Comparison of ENCODE assay signal across 13 cellular contexts in genomic region chr10:44972874-44973306, GRCh38. TPM values are rescaled to one million over a fixed set of nuclear protein-coding genes. Genes with fewer than 3 reads are reported as not detected.
DNase-seq lines count a peak whose midpoint lies in the region; ATAC-seq and TF ChIP-seq lines count a peak whose summit lies in the region.
"Had no signal": no experiment of that assay in that cellular context is flagged by ENCODE, and none has a peak within 500 bp of the region (broad histone marks: within the 10 kb centered on the region; RNA-seq: fewer than 3 reads in every experiment).

No MANE protein-coding gene starts in this region.

- 88% methylated on average over 2 of the region's 6 CpGs for WGBS in esophagus muscularis mucosa
- WGBS in neuronal stem cell (ENCODE audit: extremely low coverage in 2 of 2, insufficient read length in 2 of 2, insufficient replicate concordance in 1 of 2), 2 donors: no CpG with 5 or more reads among the region's 6 CpGs

- peak overlapping the region; percentile 46 for H2BK15ac ChIP-seq in neuronal stem cell (ENCODE audit: low read length)

- H4K8ac ChIP-seq in neuronal stem cell (ENCODE audit: low read depth, low read length): no peak overlapping the region

- peak; percentile 51 for DNase-seq in BE2C
- no peak for DNase-seq in esophagus muscularis mucosa (ENCODE audit: extremely low spot score)
- DNase-seq in neuronal stem cell (ENCODE audit: low spot score): no peak
- DNase-seq in activated naive CD4-positive, alpha-beta T cell treated with anti-CD3 and anti-CD28 coated beads, Interleukin-2, amount 50 U/mL, for 16 hours: no peak
- DNase-seq in NCI-H2081 treated with DMSO at 0.1 percent for 48 hours (lab: John Stamatoyannopoulos, UW): no peak
- DNase-seq: activated effector memory CD4-positive, alpha-beta T cell treated with anti-CD3 and anti-CD28 coated beads, Interleukin-2, amount 50 U/mL, for 16 hours; NCI-H2081; NCI-H748 treated with DMSO at 0.1 percent for 48 hours; nucleus accumbens had no signal

- 0 out of 2 replicates have a peak, but pooled peaks cover 5% of the 10 kb centered on the region for H3K4me1 ChIP-seq in BE2C
- H3K4me1 ChIP-seq in OCI-LY3 (ENCODE audit: low read length): peaks cover 40% of the 10 kb centered on the region
- peaks cover 48 to 77% (median 65%) of the 10 kb centered on the region in 4 donors for H3K4me1 ChIP-seq in esophagus muscularis mucosa
- peaks cover 11 to 18% of the 10 kb centered on the region in 2 donors for H3K4me1 ChIP-seq in neuronal stem cell (ENCODE audit: control insufficient read depth in 2 of 2, insufficient read depth in 1 of 2, low read depth in 1 of 2, low read length in 2 of 2)

- peak overlapping the region; percentile 99 for H2AK5ac ChIP-seq in neuronal stem cell (ENCODE audit: low read depth, low read length)

- TF ChIP-seq CTCF in BE2C (IDR thresholded peaks at IDR 0.05; ENCODE audit: low read depth, low read length) (no peak), OCI-LY3 (IDR thresholded peaks at IDR 0.05; ENCODE audit: low read depth, low read length) (no peak), esophagus muscularis mucosa (IDR thresholded peaks at IDR 0.05) (no peak)

- TF ChIP-seq EP300 in esophagus muscularis mucosa (IDR thresholded peaks at IDR 0.05): no peak

- H4K91ac ChIP-seq in neuronal stem cell (ENCODE audit: low read depth, low read length, poor library complexity): peak overlapping the region; percentile 50

- no peak overlapping the region for H2BK5ac ChIP-seq in neuronal stem cell (ENCODE audit: low read length)

- H2AFZ ChIP-seq in OCI-LY3 (ENCODE audit: low read depth, low read length): no peak overlapping the region
- H2AFZ ChIP-seq in neuronal stem cell (ENCODE audit: low read length): no peak overlapping the region

- ATAC-seq in GM21515 (IDR thresholded peaks at IDR 0.05; ENCODE audit: unreplicated experiment): no peak
- ATAC-seq in GM21390 (IDR thresholded peaks at IDR 0.05; ENCODE audit: unreplicated experiment): no peak

- no peaks in the 10 kb centered on the region for H3K79me2 ChIP-seq in OCI-LY3 (ENCODE audit: low read length)

- H2BK12ac ChIP-seq in neuronal stem cell (ENCODE audit: low read length): no peak overlapping the region

- H3K4ac ChIP-seq in neuronal stem cell (ENCODE audit: low read length): no peak overlapping the region

- H3K9ac ChIP-seq in OCI-LY3 (ENCODE audit: low read length) (peak overlapping the region; percentile 33; the same call in 1 of the 2 replicates), neuronal stem cell (ENCODE audit: low read depth, low read length, poor library complexity) (no peak overlapping the region)

- peak overlapping the region; percentile 32 for H3K14ac ChIP-seq in neuronal stem cell (ENCODE audit: low read length)

- H3K79me1 ChIP-seq in neuronal stem cell (ENCODE audit: low read depth, low read length): peaks cover 5% of the 10 kb centered on the region

- H3K4me3 ChIP-seq in BE2C (ENCODE audit: low read depth, low read length) (no peak overlapping the region), OCI-LY3 (ENCODE audit: low read length) (no peak overlapping the region), esophagus muscularis mucosa (no peak overlapping the region), neuronal stem cell (ENCODE audit: low read length in 2 of 2) (peak overlapping the region in 1 of 2 donors; percentile 29)

- H3K9me3 ChIP-seq in BE2C (no peaks in the 10 kb centered on the region), OCI-LY3 (ENCODE audit: insufficient read depth, low read length) (no peaks in the 10 kb centered on the region), esophagus muscularis mucosa (no peaks in the 10 kb centered on the region), neuronal stem cell (replicated peaks in 1 of 2; ENCODE audit: control insufficient read depth in 2 of 2, insufficient read depth in 1 of 2, low read depth in 1 of 2, low read length in 2 of 2) (no peaks in the 10 kb centered on the region)

- peak overlapping the region; percentile 69 for H2BK120ac ChIP-seq in neuronal stem cell (ENCODE audit: low read depth, low read length)

- H3K27ac ChIP-seq in OCI-LY3 (ENCODE audit: low read length): peak overlapping the region; percentile 61
- H3K27ac ChIP-seq in esophagus muscularis mucosa (replicated peaks in 1 of 4): peak overlapping the region; percentile 88 to 92 (median 90)
- no peak overlapping the region for H3K27ac ChIP-seq in neuronal stem cell (replicated peaks; ENCODE audit: low read length)
- H3K27ac ChIP-seq: VCaP had no signal

- H3K18ac ChIP-seq in neuronal stem cell (ENCODE audit: low read length): peak overlapping the region; percentile 84

- peak overlapping the region; percentile 100 for H3K4me2 ChIP-seq in OCI-LY3 (ENCODE audit: low read length)
- no peak overlapping the region for H3K4me2 ChIP-seq in neuronal stem cell (ENCODE audit: insufficient read depth, low read length, poor library complexity, severe bottlenecking)

- intact Hi-C loops in esophagus muscularis mucosa (cut with DNase I): loop anchor here (10.0 kb wide), 1 partner anchor 98 kb away; no protein-coding TSS in a partner anchor

- H3K23ac ChIP-seq in neuronal stem cell (ENCODE audit: low read depth, low read length, poor library complexity): peak overlapping the region; percentile 77

- no peaks in the 10 kb centered on the region for H4K20me1 ChIP-seq in OCI-LY3 (ENCODE audit: insufficient read depth, low read length)

- no peak for TF ChIP-seq POLR2A in esophagus muscularis mucosa (IDR thresholded peaks at IDR 0.05; ENCODE audit: low read depth)

- no peaks in the 10 kb centered on the region for H3K27me3 ChIP-seq in BE2C
- no peaks in the 10 kb centered on the region for H3K27me3 ChIP-seq in OCI-LY3 (ENCODE audit: low read depth, low read length)
- no peaks in the 10 kb centered on the region for H3K27me3 ChIP-seq in esophagus muscularis mucosa
- H3K27me3 ChIP-seq in neuronal stem cell (ENCODE audit: control insufficient read depth in 3 of 3, insufficient read depth in 3 of 3, low read depth in 1 of 3, low read length in 3 of 3): no peaks in the 10 kb centered on the region

- no peaks in the 10 kb centered on the region for H3K36me3 ChIP-seq in BE2C
- no peaks in the 10 kb centered on the region for H3K36me3 ChIP-seq in OCI-LY3 (replicated peaks; ENCODE audit: low read depth, low read length)
- peaks cover 9 to 58% (median 41%) of the 10 kb centered on the region in 4 donors for H3K36me3 ChIP-seq in esophagus muscularis mucosa
- no peaks in the 10 kb centered on the region for H3K36me3 ChIP-seq in neuronal stem cell (replicated peaks in 1 of 2; ENCODE audit: control insufficient read depth in 2 of 2, insufficient read depth in 2 of 2, low read length in 2 of 2)

RNA-seq across cellular contexts. Expression of gene DEPP1, which starts 5.7 kb away (rescaled TPM):
- polyA plus RNA-seq in BE2C (2012; ENCODE audit: insufficient read depth, insufficient read length, low read depth): 7.4 TPM
- 100 to 1,000 TPM in 2 of 4 donors, 10 to 100 TPM in 2; 32.0 to 413 (median 126) TPM for total RNA-seq in esophagus muscularis mucosa
- polyA plus RNA-seq in neuronal stem cell (2013, experiment 1 of 2): 0.22 TPM
- 0.26 TPM for polyA plus RNA-seq in neuronal stem cell (2013, experiment 2 of 2)

RNA-seq across cellular contexts. Expression of gene RASSF4, which starts 13.3 kb away (rescaled TPM):
- polyA plus RNA-seq in BE2C (2012; ENCODE audit: insufficient read depth, insufficient read length, low read depth): 9.3 TPM
- total RNA-seq in esophagus muscularis mucosa: 10 to 100 TPM; 27.6 to 41.5 (median 32.7) TPM
- 13.0 TPM for polyA plus RNA-seq in neuronal stem cell (2013, experiment 1 of 2)
- polyA plus RNA-seq in neuronal stem cell (2013, experiment 2 of 2): 13.1 TPM

RNA-seq across cellular contexts. Expression of gene ZNF22, which starts 27.8 kb away (rescaled TPM):
- 46.3 TPM for polyA plus RNA-seq in BE2C (2012; ENCODE audit: insufficient read depth, insufficient read length, low read depth)
- total RNA-seq in esophagus muscularis mucosa: 10 to 100 TPM; 17.5 to 24.4 (median 19.5) TPM
- polyA plus RNA-seq in neuronal stem cell (2013, experiment 1 of 2): 65.4 TPM
- 66.3 TPM for polyA plus RNA-seq in neuronal stem cell (2013, experiment 2 of 2)
